Comparison of ENCODE assay signal across 23 cellular contexts in genomic region chr1:7490576-7490975, GRCh38.
DNase-seq lines count a peak whose midpoint lies in the region; ATAC-seq and TF ChIP-seq lines count a peak whose summit lies in the region.
"Had no signal": no experiment of that assay in that cellular context is flagged by ENCODE, and none has a peak within 500 bp of the region (broad histone marks: within the 10 kb centered on the region; RNA-seq: fewer than 3 reads in every experiment).

No MANE protein-coding gene starts in this region.

- no peak overlapping the region for H2AK5ac ChIP-seq in IMR-90 (ENCODE audit: low read depth, low read length)

- no peak overlapping the region for H4K5ac ChIP-seq in IMR-90 (ENCODE audit: low read depth, low read length)

- H3K27me3 ChIP-seq in GM23248 (replicated peaks; ENCODE audit: insufficient read depth) (no peaks in the 10 kb centered on the region), IMR-90 (ENCODE audit: control insufficient read depth, insufficient read depth, low read length) (no peaks in the 10 kb centered on the region), gastroesophageal sphincter (no peaks in the 10 kb centered on the region), osteoblast (ENCODE audit: insufficient read depth, low read length) (no peaks in the 10 kb centered on the region), tibial nerve (no peaks in the 10 kb centered on the region)

- H3K9me1 ChIP-seq in IMR-90 (ENCODE audit: insufficient read depth, low read length), result peaks cover 5% of the 10 kb centered on the region

- no peaks in the 10 kb centered on the region for H3K79me1 ChIP-seq in IMR-90 (ENCODE audit: low read depth in 1 of 2, low read length in 2 of 2)

- 0 out of 2 replicates have a peak overlapping the region, but pooled peaks have one; percentile 33 for H2AFZ ChIP-seq in GM23248
- H2AFZ ChIP-seq in IMR-90 (replicated peaks; ENCODE audit: low read length, poor library complexity), result no peak overlapping the region
- no peak overlapping the region for H2AFZ ChIP-seq in osteoblast (ENCODE audit: low read length)

- H2BK5ac ChIP-seq in IMR-90 (ENCODE audit: low read depth, low read length, poor library complexity, severe bottlenecking), result no peak overlapping the region

- CTCF ChIA-PET in IMR-90 (lab: Yijun Ruan, JAX), result no interaction called here

- H3K9me3 ChIP-seq in GM23248 (ENCODE audit: low read depth) (no peaks in the 10 kb centered on the region), IMR-90 (ENCODE audit: control insufficient read depth, insufficient read depth, low read length) (no peaks in the 10 kb centered on the region), gastroesophageal sphincter (no peaks in the 10 kb centered on the region), osteoblast (ENCODE audit: low read depth, low read length) (no peaks in the 10 kb centered on the region), tibial nerve (no peaks in the 10 kb centered on the region)
- H3K9me3 ChIP-seq: SK-N-SH had no signal

- H2BK15ac ChIP-seq in IMR-90 (ENCODE audit: low read depth, low read length), result no peak overlapping the region

- peak overlapping the region; percentile 72 to 77; a peak in 1 of 4 replicates for H4K8ac ChIP-seq in IMR-90 (ENCODE audit: low read depth in 2 of 2, low read length in 2 of 2)

- WGBS in GM23248 (ENCODE audit: low coverage in 1 of 2, low lambda C conversion rate in 2 of 2, missing lambda C conversion rate in 2 of 2), 2 experiments, result 84 to 86% methylated on average over 10 of the region's 10 CpGs
- WGBS in IMR-90 (ENCODE audit: extremely low coverage in 2 of 2, insufficient read length in 1 of 2), 2 experiments, result 94% methylated on average over 5 of the region's 10 CpGs; no CpG with 5 or more reads in 1 of the 2 experiments
- 79 to 82% methylated on average over 1 to 8 of the region's 10 CpGs for WGBS in gastroesophageal sphincter (ENCODE audit: low coverage in 1 of 2), 2 donors
- WGBS in tibial nerve, 2 donors, result 82 to 90% methylated on average over 10 of the region's 10 CpGs

- H3K9ac ChIP-seq in GM23248 (0 out of 2 replicates have a peak overlapping the region, but pooled peaks have one; percentile 49), IMR-90 (ENCODE audit: low read depth, low read length) (no peak overlapping the region)
- H3K9ac ChIP-seq: SK-N-SH had no signal

- no peaks in the 10 kb centered on the region for H3K9me2 ChIP-seq in GM23248 (ENCODE audit: insufficient read depth)
- H3K9me2 ChIP-seq: SK-N-SH had no signal

- TF ChIP-seq CTCF in IMR-90 (conservative IDR thresholded peaks at IDR 0.05; ENCODE audit: low read depth, low read length) (no peak), gastroesophageal sphincter (IDR thresholded peaks at IDR 0.05) (no peak), osteoblast (IDR thresholded peaks at IDR 0.05; ENCODE audit: extremely low read depth, low read depth, low read length) (no peak), tibial nerve (IDR thresholded peaks at IDR 0.05) (no peak)

- H3K4me3 ChIP-seq in GM23248, result no peak overlapping the region
- H3K4me3 ChIP-seq in IMR-90 (ENCODE audit: insufficient read depth, low read depth, low read length), result no peak overlapping the region
- no peak overlapping the region for H3K4me3 ChIP-seq in gastroesophageal sphincter
- no peak overlapping the region for H3K4me3 ChIP-seq in osteoblast (ENCODE audit: insufficient read depth, low read length)
- H3K4me3 ChIP-seq in tibial nerve, result no peak overlapping the region
- H3K4me3 ChIP-seq: skin epidermis had no signal

- dilution Hi-C loops in IMR-90 (cut with HindIII; ENCODE audit: low sequenced_read_pairs, unreplicated experiment), result no loop called here

- DNase-seq in GM23248 (no peak), IMR-90 (no peak), osteoblast (ENCODE audit: insufficient read length, low spot score, missing footprints) (peak; percentile 38), T1000 (lab: John Stamatoyannopoulos, UW) (no peak), tibial nerve (ENCODE audit: low spot score in 2 of 2) (no peak)
- no peak for DNase-seq in stimulated activated CD4-positive, alpha-beta T cell treated with anti-CD3 and anti-CD28 coated beads, Interleukin-4, amount 100 ng/mL, for 4 hours
- DNase-seq: activated CD4-positive, alpha-beta T cell treated with anti-CD3 and anti-CD28 coated beads, Interleukin-2, amount 50 U/mL, for 1 hour; activated naive CD4-positive, alpha-beta T cell treated with anti-CD3 and anti-CD28 coated beads for 36 hours; caudate nucleus; CD4-positive, CD25-positive, alpha-beta regulatory T cell; dermis blood vessel endothelial cell; islet precursor cell; NCI-H1092 treated with DMSO at 0.1 percent for 48 hours; NCI-H2081 treated with DMSO at 0.1 percent for 48 hours; NCI-H526 treated with DMSO at 0.1 percent for 48 hours; SK-N-SH; stimulated activated CD4-positive, alpha-beta T cell treated with anti-CD3 and anti-CD28 coated beads, Interleukin-2, amount 100 ng/mL, for 24 hours; T-helper 2 cell; WERI-Rb-1 had no signal

- POLR2A ChIA-PET in IMR-90 (lab: Charles Lee; ENCODE audit: unreplicated experiment), result no interaction called here

- H3K4ac ChIP-seq in IMR-90 (ENCODE audit: low read depth, low read length), result peak overlapping the region; percentile 3; the same call in 1 of the 2 replicates

- H3K79me2 ChIP-seq in GM23248 (ENCODE audit: insufficient read depth), result no peaks in the 10 kb centered on the region
- no peaks in the 10 kb centered on the region for H3K79me2 ChIP-seq in osteoblast (ENCODE audit: insufficient read depth, low read length)

- no peak for TF ChIP-seq EP300 in gastroesophageal sphincter (IDR thresholded peaks at IDR 0.05)
- no peak for TF ChIP-seq EP300 in tibial nerve (IDR thresholded peaks at IDR 0.05)

- H4K91ac ChIP-seq in IMR-90 (ENCODE audit: insufficient read depth, low read depth, low read length), result no peak overlapping the region

- H3K27ac ChIP-seq in GM23248 (peak overlapping the region; percentile 52; the same call in 1 of the 2 replicates), IMR-90 (ENCODE audit: insufficient read depth, low read length) (no peak overlapping the region), gastroesophageal sphincter (peak overlapping the region in 3 of 4 donors; percentile 53 to 62 (median 60)), osteoblast (ENCODE audit: low read depth, low read length) (no peak overlapping the region), tibial nerve (peak overlapping the region in 2 of 4 donors; percentile 57 to 71)
- H3K27ac ChIP-seq: WERI-Rb-1 had no signal

- peaks cover 10% of the 10 kb centered on the region; the same call in 1 of the 2 replicates for H3K4me1 ChIP-seq in GM23248 (ENCODE audit: insufficient read depth)
- H3K4me1 ChIP-seq in IMR-90 (ENCODE audit: control insufficient read depth, insufficient read depth, low read length), result peaks cover 9% of the 10 kb centered on the region
- peaks cover 0 to 22% (median 14%) of the 10 kb centered on the region in 3 donors for H3K4me1 ChIP-seq in gastroesophageal sphincter
- peaks cover 9% of the 10 kb centered on the region for H3K4me1 ChIP-seq in osteoblast (ENCODE audit: insufficient read depth, low read length)
- H3K4me1 ChIP-seq in tibial nerve, result peaks cover 0 to 23% (median 6%) of the 10 kb centered on the region in 4 donors

- H3K4me2 ChIP-seq in GM23248 (ENCODE audit: unreplicated experiment), result no peak overlapping the region
- no peak overlapping the region for H3K4me2 ChIP-seq in IMR-90 (ENCODE audit: low read depth, low read length)
- no peak overlapping the region for H3K4me2 ChIP-seq in osteoblast (ENCODE audit: insufficient read depth, low read length)
- H3K4me2 ChIP-seq: SK-N-SH had no signal

- H3K36me3 ChIP-seq in GM23248 (ENCODE audit: low read depth), result no peaks in the 10 kb centered on the region
- no peaks in the 10 kb centered on the region for H3K36me3 ChIP-seq in IMR-90 (ENCODE audit: control insufficient read depth, insufficient read depth, low read length)
- no peaks in the 10 kb centered on the region for H3K36me3 ChIP-seq in gastroesophageal sphincter
- no peaks in the 10 kb centered on the region for H3K36me3 ChIP-seq in osteoblast (ENCODE audit: insufficient read depth, low read length)
- no peaks in the 10 kb centered on the region for H3K36me3 ChIP-seq in tibial nerve
- H3K36me3 ChIP-seq: WERI-Rb-1 had no signal

- no peak overlapping the region for H3K56ac ChIP-seq in IMR-90 (ENCODE audit: extremely low read depth, insufficient read depth, low read length)

- no peak for ATAC-seq in IMR-90 (ENCODE audit: low read depth)
- ATAC-seq in gastroesophageal sphincter, result no peak
- ATAC-seq: HCT116; stimulated activated memory B cell treated with anti-CD40 and anti-IgM and Interleukin-4, amounts not matched to agents 10 μg/mL and 1 μg/mL and 100 μg/mL, for 72 hours had no signal

- H3K18ac ChIP-seq in IMR-90 (ENCODE audit: low read depth, low read length), result no peak overlapping the region; the same call in 1 of the 2 replicates

- no peaks in the 10 kb centered on the region for H4K20me1 ChIP-seq in GM23248 (ENCODE audit: insufficient read depth)
- no peaks in the 10 kb centered on the region for H4K20me1 ChIP-seq in IMR-90 (ENCODE audit: insufficient read depth, low read length)
- H4K20me1 ChIP-seq in osteoblast (ENCODE audit: insufficient read depth, low read length), result no peaks in the 10 kb centered on the region

- no peak overlapping the region for H2BK20ac ChIP-seq in IMR-90 (ENCODE audit: low read depth, low read length)

- in situ Hi-C loops in GM23248 (cut with MboI), result no loop called here
- in situ Hi-C loops in IMR-90 (cut with MboI; ENCODE audit: low sequenced_read_pairs), result no loop called here

- no peak overlapping the region for H3K14ac ChIP-seq in IMR-90 (replicated peaks; ENCODE audit: low read depth, low read length)

- no peak for TF ChIP-seq RAD21 in IMR-90 (IDR thresholded peaks at IDR 0.05; ENCODE audit: low read length)

- TF ChIP-seq POLR2A in IMR-90 (IDR thresholded peaks at IDR 0.05; ENCODE audit: low read depth, low read length), result no peak
- no peak for TF ChIP-seq POLR2A in gastroesophageal sphincter (IDR thresholded peaks at IDR 0.05)
- TF ChIP-seq POLR2A in tibial nerve (IDR thresholded peaks at IDR 0.05), result no peak

- no peak overlapping the region for H3K23ac ChIP-seq in IMR-90 (ENCODE audit: low read depth, low read length)

- BruUV-seq in IMR-90 (replicated peaks; lab: Mats Ljungman, UMichigan), result no TSS peak

- intact Hi-C loops in IMR-90 (cut with micrococcal nuclease), result no loop called here

- peak overlapping the region; percentile 5; the same call in 1 of the 2 replicates for H2BK120ac ChIP-seq in IMR-90 (ENCODE audit: low read depth, low read length)

- H3F3A ChIP-seq in GM23248 (ENCODE audit: insufficient read depth), result 0 out of 2 replicates have a peak, but pooled peaks cover 3% of the 10 kb centered on the region

- H2AK9ac ChIP-seq in IMR-90 (replicated peaks; ENCODE audit: low read depth, low read length, poor library complexity), result no peak overlapping the region

TF ChIP-seq in IMR-90, 13 proteins besides CTCF, POLR2A, EP300 and RAD21 (continues in another document):
- no peak for TF ChIP-seq MAZ (IDR thresholded peaks at IDR 0.05; ENCODE audit: borderline replicate concordance, low read depth, low read length)
- no peak for TF ChIP-seq RCOR1 (IDR thresholded peaks at IDR 0.05; ENCODE audit: insufficient replicate concordance, low read length)
- no peak for TF ChIP-seq NFE2L2 (IDR thresholded peaks at IDR 0.05; ENCODE audit: low read depth, low read length)
- TF ChIP-seq FOS (IDR thresholded peaks at IDR 0.05; ENCODE audit: low read depth, low read length), result no peak
- TF ChIP-seq BHLHE40 (IDR thresholded peaks at IDR 0.05; ENCODE audit: low read depth, low read length), result no peak
- no peak for TF ChIP-seq MAFK (IDR thresholded peaks at IDR 0.05; ENCODE audit: low read depth, low read length)

Comparison
In these comparisons a context has a peak if more than half of its experiments do, and no peak if none do; other contexts are left out.
1. H3K27ac ChIP-seq: peak in GM23248 (single experiment) and gastroesophageal sphincter (3 of 4); none in IMR-90 (single experiment) and osteoblast (single experiment).